In the genomic region with DNA sequence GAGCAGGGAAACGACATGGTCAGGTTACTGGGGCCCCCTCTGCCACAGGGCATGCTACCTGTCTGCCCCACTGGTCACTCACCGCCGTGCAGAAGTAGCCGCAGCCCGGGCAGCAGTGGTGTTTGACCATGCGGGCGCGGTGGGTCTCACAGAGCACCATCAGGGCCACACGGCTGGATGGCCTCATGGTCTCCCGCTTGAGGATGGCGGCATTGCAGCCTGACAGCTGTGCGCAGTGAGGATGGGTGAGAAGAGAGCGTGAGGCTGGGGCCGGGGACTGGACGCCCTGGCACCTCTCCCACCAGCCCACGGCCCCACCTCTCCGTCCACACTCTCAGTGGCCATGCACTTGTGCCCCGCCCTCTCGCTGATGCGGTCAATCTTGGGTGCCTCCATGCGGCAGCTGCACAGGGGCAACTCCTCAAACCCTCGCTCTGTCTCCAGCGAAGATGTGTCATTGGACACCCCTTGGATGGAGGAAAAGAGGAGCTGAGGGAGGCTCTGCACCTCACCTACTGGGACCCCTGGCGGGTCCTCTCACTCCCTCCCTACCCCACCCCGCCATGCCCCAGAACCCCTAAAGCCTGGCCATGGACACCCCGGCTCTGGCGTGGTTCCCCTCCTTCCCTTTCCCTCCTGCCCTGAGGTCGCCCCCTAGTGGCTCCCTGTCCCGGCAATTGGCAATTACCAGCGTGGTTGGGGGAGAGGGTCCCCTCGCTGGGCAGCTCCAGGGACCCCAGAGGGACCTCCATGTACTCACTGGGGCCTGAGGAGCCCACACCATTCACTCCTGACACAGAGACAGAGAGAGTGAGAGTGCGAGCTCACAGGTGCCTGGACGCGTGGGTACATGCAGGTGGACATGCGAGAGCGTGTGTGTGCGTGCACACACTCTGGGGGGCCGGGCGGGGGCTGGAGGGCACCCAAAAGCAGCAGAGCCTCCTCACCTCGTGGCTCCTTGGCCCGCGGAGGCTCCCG, we compare ENCODE assay signal across 1 cellular context.
TF ChIP-seq lines count a peak whose summit lies in the region.

No MANE protein-coding gene starts in this region.

TF ChIP-seq in HepG2, 621 proteins besides CTCF, POLR2A, EP300 and RAD21 (continued from another document and continues in another):
- TF ChIP-seq, protein P1, sequence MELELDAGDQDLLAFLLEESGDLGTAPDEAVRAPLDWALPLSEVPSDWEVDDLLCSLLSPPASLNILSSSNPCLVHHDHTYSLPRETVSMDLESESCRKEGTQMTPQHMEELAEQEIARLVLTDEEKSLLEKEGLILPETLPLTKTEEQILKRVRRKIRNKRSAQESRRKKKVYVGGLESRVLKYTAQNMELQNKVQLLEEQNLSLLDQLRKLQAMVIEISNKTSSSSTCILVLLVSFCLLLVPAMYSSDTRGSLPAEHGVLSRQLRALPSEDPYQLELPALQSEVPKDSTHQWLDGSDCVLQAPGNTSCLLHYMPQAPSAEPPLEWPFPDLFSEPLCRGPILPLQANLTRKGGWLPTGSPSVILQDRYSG (CRISPR knock-in tag; IDR thresholded peaks at IDR 0.05) = no peak
- TF ChIP-seq, protein P2, sequence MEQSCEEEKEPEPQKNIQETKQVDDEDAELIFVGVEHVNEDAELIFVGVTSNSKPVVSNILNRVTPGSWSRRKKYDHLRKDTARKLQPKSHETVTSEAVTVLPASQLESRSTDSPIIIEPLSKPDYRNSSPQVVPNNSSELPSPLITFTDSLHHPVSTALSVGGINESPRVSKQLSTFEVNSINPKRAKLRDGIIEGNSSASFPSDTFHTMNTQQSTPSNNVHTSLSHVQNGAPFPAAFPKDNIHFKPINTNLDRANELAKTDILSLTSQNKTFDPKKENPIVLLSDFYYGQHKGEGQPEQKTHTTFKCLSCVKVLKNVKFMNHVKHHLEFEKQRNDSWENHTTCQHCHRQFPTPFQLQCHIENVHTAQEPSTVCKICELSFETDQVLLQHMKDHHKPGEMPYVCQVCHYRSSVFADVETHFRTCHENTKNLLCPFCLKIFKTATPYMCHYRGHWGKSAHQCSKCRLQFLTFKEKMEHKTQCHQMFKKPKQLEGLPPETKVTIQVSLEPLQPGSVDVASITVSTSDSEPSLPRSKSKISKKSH (CRISPR knock-in tag; IDR thresholded peaks at IDR 0.05; ENCODE audit: borderline replicate concordance) = no peak
- no peak for TF ChIP-seq SMARCE1 (IDR thresholded peaks at IDR 0.05; ENCODE audit: borderline replicate concordance)
- TF ChIP-seq KDM2A (CRISPR knock-in tag; IDR thresholded peaks at IDR 0.05; ENCODE audit: borderline replicate concordance, low read depth) = 0 out of 2 replicates have a peak, but pooled peaks have one; percentile 27
- TF ChIP-seq FOXK1 (CRISPR knock-in tag; IDR thresholded peaks at IDR 0.05; ENCODE audit: borderline replicate concordance, low read depth) = no peak
- peak; percentile 62; the same call in 1 of the 2 replicates for TF ChIP-seq ZNF891 (CRISPR knock-in tag; IDR thresholded peaks at IDR 0.05)
- TF ChIP-seq, protein P3, sequence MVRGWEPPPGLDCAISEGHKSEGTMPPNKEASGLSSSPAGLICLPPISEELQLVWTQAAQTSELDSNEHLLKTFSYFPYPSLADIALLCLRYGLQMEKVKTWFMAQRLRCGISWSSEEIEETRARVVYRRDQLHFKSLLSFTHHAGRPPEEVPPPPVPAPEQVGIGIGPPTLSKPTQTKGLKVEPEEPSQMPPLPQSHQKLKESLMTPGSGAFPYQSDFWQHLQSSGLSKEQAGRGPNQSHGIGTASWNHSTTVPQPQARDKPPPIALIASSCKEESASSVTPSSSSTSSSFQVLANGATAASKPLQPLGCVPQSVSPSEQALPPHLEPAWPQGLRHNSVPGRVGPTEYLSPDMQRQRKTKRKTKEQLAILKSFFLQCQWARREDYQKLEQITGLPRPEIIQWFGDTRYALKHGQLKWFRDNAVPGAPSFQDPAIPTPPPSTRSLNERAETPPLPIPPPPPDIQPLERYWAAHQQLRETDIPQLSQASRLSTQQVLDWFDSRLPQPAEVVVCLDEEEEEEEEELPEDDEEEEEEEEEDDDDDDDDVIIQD (CRISPR knock-in tag; IDR thresholded peaks at IDR 0.05; ENCODE audit: low read depth) = no peak
- TF ChIP-seq ZNF256 (CRISPR knock-in tag; conservative IDR thresholded peaks at IDR 0.05) = no peak
- TF ChIP-seq, protein P4, sequence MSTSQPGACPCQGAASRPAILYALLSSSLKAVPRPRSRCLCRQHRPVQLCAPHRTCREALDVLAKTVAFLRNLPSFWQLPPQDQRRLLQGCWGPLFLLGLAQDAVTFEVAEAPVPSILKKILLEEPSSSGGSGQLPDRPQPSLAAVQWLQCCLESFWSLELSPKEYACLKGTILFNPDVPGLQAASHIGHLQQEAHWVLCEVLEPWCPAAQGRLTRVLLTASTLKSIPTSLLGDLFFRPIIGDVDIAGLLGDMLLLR (CRISPR knock-in tag; IDR thresholded peaks at IDR 0.05) = peak; percentile 40; the same call in 1 of the 2 replicates
- TF ChIP-seq CCDC6 (CRISPR knock-in tag; IDR thresholded peaks at IDR 0.05) = no peak
- TF ChIP-seq NFKB2 (CRISPR knock-in tag; IDR thresholded peaks at IDR 0.05; ENCODE audit: borderline replicate concordance) = peak; percentile 60; the same call in 1 of the 2 replicates
- TF ChIP-seq, protein P5, sequence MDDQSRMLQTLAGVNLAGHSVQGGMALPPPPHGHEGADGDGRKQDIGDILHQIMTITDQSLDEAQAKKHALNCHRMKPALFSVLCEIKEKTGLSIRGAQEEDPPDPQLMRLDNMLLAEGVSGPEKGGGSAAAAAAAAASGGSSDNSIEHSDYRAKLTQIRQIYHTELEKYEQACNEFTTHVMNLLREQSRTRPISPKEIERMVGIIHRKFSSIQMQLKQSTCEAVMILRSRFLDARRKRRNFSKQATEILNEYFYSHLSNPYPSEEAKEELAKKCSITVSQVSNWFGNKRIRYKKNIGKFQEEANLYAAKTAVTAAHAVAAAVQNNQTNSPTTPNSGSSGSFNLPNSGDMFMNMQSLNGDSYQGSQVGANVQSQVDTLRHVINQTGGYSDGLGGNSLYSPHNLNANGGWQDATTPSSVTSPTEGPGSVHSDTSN (CRISPR knock-in tag; IDR thresholded peaks at IDR 0.05; ENCODE audit: borderline replicate concordance) = no peak
- no peak for TF ChIP-seq ARHGAP35 (CRISPR knock-in tag; IDR thresholded peaks at IDR 0.05; ENCODE audit: borderline replicate concordance)
- TF ChIP-seq FOSL1 (CRISPR knock-in tag; IDR thresholded peaks at IDR 0.05; ENCODE audit: borderline replicate concordance) = no peak
- TF ChIP-seq ZNF788 (CRISPR knock-in tag; IDR thresholded peaks at IDR 0.05; ENCODE audit: borderline replicate concordance) = 0 out of 2 replicates have a peak, but pooled peaks have one; percentile 6
- no peak for TF ChIP-seq TBL1XR1 (IDR thresholded peaks at IDR 0.05; ENCODE audit: borderline replicate concordance, low read length, partially characterized antibody)
- no peak for TF ChIP-seq SIX1 (CRISPR knock-in tag; IDR thresholded peaks at IDR 0.05; ENCODE audit: borderline replicate concordance)
- TF ChIP-seq, protein P6, sequence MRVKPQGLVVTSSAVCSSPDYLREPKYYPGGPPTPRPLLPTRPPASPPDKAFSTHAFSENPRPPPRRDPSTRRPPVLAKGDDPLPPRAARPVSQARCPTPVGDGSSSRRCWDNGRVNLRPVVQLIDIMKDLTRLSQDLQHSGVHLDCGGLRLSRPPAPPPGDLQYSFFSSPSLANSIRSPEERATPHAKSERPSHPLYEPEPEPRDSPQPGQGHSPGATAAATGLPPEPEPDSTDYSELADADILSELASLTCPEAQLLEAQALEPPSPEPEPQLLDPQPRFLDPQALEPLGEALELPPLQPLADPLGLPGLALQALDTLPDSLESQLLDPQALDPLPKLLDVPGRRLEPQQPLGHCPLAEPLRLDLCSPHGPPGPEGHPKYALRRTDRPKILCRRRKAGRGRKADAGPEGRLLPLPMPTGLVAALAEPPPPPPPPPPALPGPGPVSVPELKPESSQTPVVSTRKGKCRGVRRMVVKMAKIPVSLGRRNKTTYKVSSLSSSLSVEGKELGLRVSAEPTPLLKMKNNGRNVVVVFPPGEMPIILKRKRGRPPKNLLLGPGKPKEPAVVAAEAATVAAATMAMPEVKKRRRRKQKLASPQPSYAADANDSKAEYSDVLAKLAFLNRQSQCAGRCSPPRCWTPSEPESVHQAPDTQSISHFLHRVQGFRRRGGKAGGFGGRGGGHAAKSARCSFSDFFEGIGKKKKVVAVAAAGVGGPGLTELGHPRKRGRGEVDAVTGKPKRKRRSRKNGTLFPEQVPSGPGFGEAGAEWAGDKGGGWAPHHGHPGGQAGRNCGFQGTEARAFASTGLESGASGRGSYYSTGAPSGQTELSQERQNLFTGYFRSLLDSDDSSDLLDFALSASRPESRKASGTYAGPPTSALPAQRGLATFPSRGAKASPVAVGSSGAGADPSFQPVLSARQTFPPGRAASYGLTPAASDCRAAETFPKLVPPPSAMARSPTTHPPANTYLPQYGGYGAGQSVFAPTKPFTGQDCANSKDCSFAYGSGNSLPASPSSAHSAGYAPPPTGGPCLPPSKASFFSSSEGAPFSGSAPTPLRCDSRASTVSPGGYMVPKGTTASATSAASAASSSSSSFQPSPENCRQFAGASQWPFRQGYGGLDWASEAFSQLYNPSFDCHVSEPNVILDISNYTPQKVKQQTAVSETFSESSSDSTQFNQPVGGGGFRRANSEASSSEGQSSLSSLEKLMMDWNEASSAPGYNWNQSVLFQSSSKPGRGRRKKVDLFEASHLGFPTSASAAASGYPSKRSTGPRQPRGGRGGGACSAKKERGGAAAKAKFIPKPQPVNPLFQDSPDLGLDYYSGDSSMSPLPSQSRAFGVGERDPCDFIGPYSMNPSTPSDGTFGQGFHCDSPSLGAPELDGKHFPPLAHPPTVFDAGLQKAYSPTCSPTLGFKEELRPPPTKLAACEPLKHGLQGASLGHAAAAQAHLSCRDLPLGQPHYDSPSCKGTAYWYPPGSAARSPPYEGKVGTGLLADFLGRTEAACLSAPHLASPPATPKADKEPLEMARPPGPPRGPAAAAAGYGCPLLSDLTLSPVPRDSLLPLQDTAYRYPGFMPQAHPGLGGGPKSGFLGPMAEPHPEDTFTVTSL (CRISPR knock-in tag; IDR thresholded peaks at IDR 0.05; ENCODE audit: borderline replicate concordance) = no peak
- peak; percentile 72; the same call in 1 of the 2 replicates for TF ChIP-seq KDM3A (CRISPR knock-in tag; IDR thresholded peaks at IDR 0.05; ENCODE audit: low read depth)
- no peak for TF ChIP-seq ZNF530 (CRISPR knock-in tag; IDR thresholded peaks at IDR 0.05; ENCODE audit: low read depth)
- TF ChIP-seq, protein P7, sequence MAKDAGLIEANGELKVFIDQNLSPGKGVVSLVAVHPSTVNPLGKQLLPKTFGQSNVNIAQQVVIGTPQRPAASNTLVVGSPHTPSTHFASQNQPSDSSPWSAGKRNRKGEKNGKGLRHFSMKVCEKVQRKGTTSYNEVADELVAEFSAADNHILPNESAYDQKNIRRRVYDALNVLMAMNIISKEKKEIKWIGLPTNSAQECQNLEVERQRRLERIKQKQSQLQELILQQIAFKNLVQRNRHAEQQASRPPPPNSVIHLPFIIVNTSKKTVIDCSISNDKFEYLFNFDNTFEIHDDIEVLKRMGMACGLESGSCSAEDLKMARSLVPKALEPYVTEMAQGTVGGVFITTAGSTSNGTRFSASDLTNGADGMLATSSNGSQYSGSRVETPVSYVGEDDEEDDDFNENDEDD (CRISPR knock-in tag; IDR thresholded peaks at IDR 0.05; ENCODE audit: borderline replicate concordance) = no peak
- 0 out of 2 replicates have a peak, but pooled peaks have one; percentile 10 for TF ChIP-seq ZNF619 (CRISPR knock-in tag; IDR thresholded peaks at IDR 0.05)
- TF ChIP-seq SOX6 (IDR thresholded peaks at IDR 0.05) = no peak
- TF ChIP-seq SOX6 (CRISPR knock-in tag; IDR thresholded peaks at IDR 0.05) = no peak
- no peak for TF ChIP-seq ARNT2 (CRISPR knock-in tag; IDR thresholded peaks at IDR 0.05; ENCODE audit: low read depth)
- TF ChIP-seq THYN1 (CRISPR knock-in tag; IDR thresholded peaks at IDR 0.05; ENCODE audit: borderline replicate concordance, low read depth) = no peak
- TF ChIP-seq, protein P8, sequence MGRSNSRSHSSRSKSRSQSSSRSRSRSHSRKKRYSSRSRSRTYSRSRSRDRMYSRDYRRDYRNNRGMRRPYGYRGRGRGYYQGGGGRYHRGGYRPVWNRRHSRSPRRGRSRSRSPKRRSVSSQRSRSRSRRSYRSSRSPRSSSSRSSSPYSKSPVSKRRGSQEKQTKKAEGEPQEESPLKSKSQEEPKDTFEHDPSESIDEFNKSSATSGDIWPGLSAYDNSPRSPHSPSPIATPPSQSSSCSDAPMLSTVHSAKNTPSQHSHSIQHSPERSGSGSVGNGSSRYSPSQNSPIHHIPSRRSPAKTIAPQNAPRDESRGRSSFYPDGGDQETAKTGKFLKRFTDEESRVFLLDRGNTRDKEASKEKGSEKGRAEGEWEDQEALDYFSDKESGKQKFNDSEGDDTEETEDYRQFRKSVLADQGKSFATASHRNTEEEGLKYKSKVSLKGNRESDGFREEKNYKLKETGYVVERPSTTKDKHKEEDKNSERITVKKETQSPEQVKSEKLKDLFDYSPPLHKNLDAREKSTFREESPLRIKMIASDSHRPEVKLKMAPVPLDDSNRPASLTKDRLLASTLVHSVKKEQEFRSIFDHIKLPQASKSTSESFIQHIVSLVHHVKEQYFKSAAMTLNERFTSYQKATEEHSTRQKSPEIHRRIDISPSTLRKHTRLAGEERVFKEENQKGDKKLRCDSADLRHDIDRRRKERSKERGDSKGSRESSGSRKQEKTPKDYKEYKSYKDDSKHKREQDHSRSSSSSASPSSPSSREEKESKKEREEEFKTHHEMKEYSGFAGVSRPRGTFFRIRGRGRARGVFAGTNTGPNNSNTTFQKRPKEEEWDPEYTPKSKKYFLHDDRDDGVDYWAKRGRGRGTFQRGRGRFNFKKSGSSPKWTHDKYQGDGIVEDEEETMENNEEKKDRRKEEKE (IDR thresholded peaks at IDR 0.05) = no peak
- no peak; the same call in 1 of the 2 replicates for TF ChIP-seq MED13 (CRISPR knock-in tag; IDR thresholded peaks at IDR 0.05)
- no peak for TF ChIP-seq HES4 (CRISPR knock-in tag; IDR thresholded peaks at IDR 0.05; ENCODE audit: borderline replicate concordance)
- no peak for TF ChIP-seq HNRNPL (IDR thresholded peaks at IDR 0.05; ENCODE audit: low read depth, low read length)
- TF ChIP-seq, protein P9, sequence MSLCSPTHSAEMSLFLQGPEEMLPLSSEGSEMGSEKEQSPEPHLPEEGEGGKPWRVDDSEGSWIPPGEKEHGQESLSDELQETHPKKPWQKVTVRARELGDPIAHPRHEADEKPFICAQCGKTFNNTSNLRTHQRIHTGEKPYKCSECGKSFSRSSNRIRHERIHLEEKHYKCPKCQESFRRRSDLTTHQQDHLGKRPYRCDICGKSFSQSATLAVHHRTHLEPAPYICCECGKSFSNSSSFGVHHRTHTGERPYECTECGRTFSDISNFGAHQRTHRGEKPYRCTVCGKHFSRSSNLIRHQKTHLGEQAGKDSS (CRISPR knock-in tag; IDR thresholded peaks at IDR 0.05; ENCODE audit: borderline replicate concordance, low read depth) = no peak
- TF ChIP-seq ZNF335 (CRISPR knock-in tag; IDR thresholded peaks at IDR 0.05) = peak; percentile 88
- no peak for TF ChIP-seq ADNP (CRISPR knock-in tag; IDR thresholded peaks at IDR 0.05)
- TF ChIP-seq NR2F6 (IDR thresholded peaks at IDR 0.05) = no peak
- peak; percentile 27; the same call in 1 of the 2 replicates for TF ChIP-seq NR2F6 (CRISPR knock-in tag; IDR thresholded peaks at IDR 0.05)
- TF ChIP-seq, protein P10, sequence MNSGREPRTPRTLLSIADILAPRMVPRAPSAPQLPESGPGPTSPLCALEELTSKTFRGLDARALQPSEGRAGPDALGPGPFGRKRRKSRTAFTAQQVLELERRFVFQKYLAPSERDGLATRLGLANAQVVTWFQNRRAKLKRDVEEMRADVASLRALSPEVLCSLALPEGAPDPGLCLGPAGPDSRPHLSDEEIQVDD (CRISPR knock-in tag; IDR thresholded peaks at IDR 0.05; ENCODE audit: borderline replicate concordance) = no peak
- no peak for TF ChIP-seq HNF4A (CRISPR knock-in tag; IDR thresholded peaks at IDR 0.05)
- no peak for TF ChIP-seq KLF12 (CRISPR knock-in tag; IDR thresholded peaks at IDR 0.05; ENCODE audit: borderline replicate concordance)
